Comparison of ENCODE assay signal across 10 cellular contexts in genomic region chr3:36892457-36893136, GRCh38. TPM values are rescaled to one million over a fixed set of nuclear protein-coding genes. Genes with fewer than 3 reads are reported as not detected.
DNase-seq lines count a peak whose midpoint lies in the region; ATAC-seq, FAIRE-seq and TF ChIP-seq lines count a peak whose summit lies in the region.
"Had no signal": no experiment of that assay in that cellular context is flagged by ENCODE, and none has a peak within 500 bp of the region (broad histone marks: within the 10 kb centered on the region; RNA-seq: fewer than 3 reads in every experiment).

No MANE protein-coding gene starts in this region.

- DNase-seq in CD4-positive, alpha-beta T cell = no peak
- DNase-seq in LNCaP clone FGC (ENCODE audit: low read depth) (peak; percentile 58), K562 (ENCODE audit: extremely low read depth in 1 of 4, low spot score in 3 of 4) (no peak), natural killer cell (no peak), HFFc6 (no peak), midbrain (lab: John Stamatoyannopoulos, UW) (no peak)
- DNase-seq: NCI-H2081 treated with DMSO at 0.1 percent for 48 hours; stimulated activated CD8-positive, alpha-beta memory T cell treated with anti-CD3 and anti-CD28 coated beads, Interleukin-4, amount 100 ng/mL, for 48 hours had no signal

- FAIRE-seq in K562 (lab: Jason Lieb, UNC) = no peak

- intact Hi-C loops in CD4-positive, alpha-beta T cell (cut with DNase I, micrococcal nuclease) = loop anchor here in 1 of 2 experiments (1.0 to 5.0 kb wide), 2 partner anchors 16 to 65 kb away; no protein-coding TSS in a partner anchor
- intact Hi-C loops in K562 (cut with micrococcal nuclease) = no loop called here
- intact Hi-C loops in natural killer cell (cut with micrococcal nuclease) = no loop called here

- no peak for TF ChIP-seq POLR2A in K562 (conservative IDR thresholded peaks at IDR 0.05)

- H3K4me2 ChIP-seq in K562 (ENCODE audit: insufficient read depth, low read length) = no peak overlapping the region

- ATAC-seq in CD4-positive, alpha-beta T cell (ENCODE audit: poor library complexity) = no peak
- ATAC-seq in K562 (no peak), natural killer cell (no peak), HG03095 (IDR thresholded peaks at IDR 0.05; ENCODE audit: unreplicated experiment) (no peak)

- H3K27ac Mint-ChIP-seq in CD4-positive, alpha-beta T cell = peak overlapping the region; percentile 99
- H3K27ac Mint-ChIP-seq in natural killer cell = peak overlapping the region; percentile 81 to 93
- no peak overlapping the region for H3K27ac Mint-ChIP-seq in HFFc6
- H3K27ac Mint-ChIP-seq: activated T-helper 1 cell treated with anti-CD3 and anti-CD28 coated beads, Interleukin-12 subunit alpha, Interleukin-12 subunit beta, Interleukin-2, Interleukin-4 antibody, amounts not matched to agents 30 ng/mL and 10 ng/mL and 1 ng/mL, durations not matched to agents 14 hours and 24 hours and 36 hours had no signal

- no peaks in the 10 kb centered on the region for H3K79me2 ChIP-seq in K562 (ENCODE audit: control insufficient read depth, insufficient read depth, low read length)

- in situ Hi-C loops in K562 (cut with MboI) = no loop called here

- H3K4me1 ChIP-seq in K562 (replicated peaks in 1 of 2; ENCODE audit: control insufficient read depth in 2 of 2, insufficient read depth in 2 of 2, low read length in 2 of 2) = peaks cover 0 to 9% of the 10 kb centered on the region in 2 experiments; a peak in 2 of 5 replicates

- H3K27me3 Mint-ChIP-seq in CD4-positive, alpha-beta T cell = no peaks in the 10 kb centered on the region
- no peaks in the 10 kb centered on the region for H3K27me3 Mint-ChIP-seq in natural killer cell (ENCODE audit: low read depth in 2 of 2)
- H3K27me3 Mint-ChIP-seq in HFFc6 (ENCODE audit: insufficient read depth) = peaks cover 6% of the 10 kb centered on the region; the same call in 1 of the 2 replicates

- H3K27ac ChIP-seq in CD4-positive, alpha-beta T cell (ENCODE audit: low read depth, low read length) = peak overlapping the region; percentile 65
- H3K27ac ChIP-seq in K562 (ENCODE audit: extremely low read depth, low read depth, low read length) = no peak overlapping the region; the same call in 2 of the 3 replicates

- TF ChIP-seq RAD21 in K562 (CRISPR knock-in tag; conservative IDR thresholded peaks at IDR 0.05 in 1 of 2, IDR thresholded peaks at IDR 0.05 in 1 of 2) = no peak

- H3K4me3 ChIP-seq in LNCaP clone FGC (ENCODE audit: low read depth, low read length) (no peak overlapping the region), K562 (no peak overlapping the region)

- CTCF ChIA-PET in CD4-positive, alpha-beta T cell (lab: Charles Lee) = interaction anchor here (1.0 to 1.4 kb wide), 4 partner anchors 10 to 66 kb away, joined by 3 to 8 read pairs (median 3); no protein-coding TSS in a partner anchor
- CTCF ChIA-PET in K562 (lab: Yijun Ruan, JAX; ENCODE audit: low intra/inter-chr PET ratio) = no interaction called here

- peak overlapping the region; percentile 76 for H2AFZ ChIP-seq in K562 (ENCODE audit: low read depth, low read length)

- H3K9me3 ChIP-seq in CD4-positive, alpha-beta T cell (ENCODE audit: control insufficient read depth, low read length) = no peaks in the 10 kb centered on the region
- H3K9me3 ChIP-seq in K562 (replicated peaks; ENCODE audit: control insufficient read depth, insufficient read depth, low read depth, low read length) = no peaks in the 10 kb centered on the region

- no peak overlapping the region for H3K9ac ChIP-seq in K562 (ENCODE audit: insufficient read depth in 1 of 2, low read depth in 2 of 2, low read length in 2 of 2)

- H3K9me3 Mint-ChIP-seq in CD4-positive, alpha-beta T cell = no peaks in the 10 kb centered on the region
- H3K9me3 Mint-ChIP-seq in natural killer cell (no peaks in the 10 kb centered on the region), HFFc6 (no peaks in the 10 kb centered on the region)
- H3K9me3 Mint-ChIP-seq: activated T-helper 1 cell treated with anti-CD3 and anti-CD28 coated beads, Interleukin-12 subunit alpha, Interleukin-12 subunit beta, Interleukin-2, Interleukin-4 antibody, amounts not matched to agents 30 ng/mL and 10 ng/mL and 1 ng/mL, durations not matched to agents 14 hours and 24 hours and 36 hours had no signal

- BruUV-seq in K562 (replicated peaks; lab: Mats Ljungman, UMichigan) = no TSS peak

- no peak for TF ChIP-seq CTCF in CD4-positive, alpha-beta T cell (IDR thresholded peaks at IDR 0.05)
- no peak for TF ChIP-seq CTCF in LNCaP clone FGC (IDR thresholded peaks at IDR 0.05; ENCODE audit: control insufficient read depth, extremely low read depth, insufficient read depth)
- TF ChIP-seq CTCF in K562 (IDR thresholded peaks at IDR 0.05 in 2 of 3, conservative IDR thresholded peaks at IDR 0.05 in 1 of 3; ENCODE audit: insufficient read depth in 2 of 3, low read depth in 1 of 3, low read length in 3 of 3) = no peak
- no peak for TF ChIP-seq CTCF in natural killer cell (IDR thresholded peaks at IDR 0.05)
- TF ChIP-seq CTCF in HFFc6 (IDR thresholded peaks at IDR 0.05) = no peak

- POLR2A ChIA-PET in CD4-positive, alpha-beta T cell (lab: Charles Lee) = interaction anchor here (1.0 to 8.9 kb wide), 6 partner anchors 14 to 100 kb away, joined by 3 to 53 read pairs (median 12); partner anchors contain the start of genes EPM2AIP1, MLH1 and TRANK1
- POLR2A ChIA-PET in K562 (lab: Yijun Ruan, JAX) = interaction anchor here (0.6 to 2.8 kb wide), 4 partner anchors 12 to 96 kb away, joined by 3 to 12 read pairs (median 4); no protein-coding TSS in a partner anchor

- peaks cover 72% of the 10 kb centered on the region for H3K4me1 Mint-ChIP-seq in CD4-positive, alpha-beta T cell (ENCODE audit: low read depth)
- H3K4me1 Mint-ChIP-seq in natural killer cell = peaks cover 53 to 54% of the 10 kb centered on the region in 2 donors
- H3K4me1 Mint-ChIP-seq in HFFc6 (ENCODE audit: low read depth) = no peaks in the 10 kb centered on the region

- H3K27me3 ChIP-seq in CD4-positive, alpha-beta T cell (ENCODE audit: control insufficient read depth, insufficient read depth, low read length) = no peaks in the 10 kb centered on the region
- H3K27me3 ChIP-seq in K562 (ENCODE audit: control insufficient read depth in 2 of 2, insufficient read depth in 2 of 2, low read length in 2 of 2) = no peaks in the 10 kb centered on the region

- 72% methylated on average over 12 of the region's 12 CpGs for WGBS in K562 (ENCODE audit: insufficient coverage, low coverage, missing lambda C conversion rate)

- peak overlapping the region; percentile 68 for H3K4me3 Mint-ChIP-seq in CD4-positive, alpha-beta T cell
- no peak overlapping the region for H3K4me3 Mint-ChIP-seq in natural killer cell
- H3K4me3 Mint-ChIP-seq in HFFc6 = no peak overlapping the region
- H3K4me3 Mint-ChIP-seq: activated T-helper 1 cell treated with anti-CD3 and anti-CD28 coated beads, Interleukin-12 subunit alpha, Interleukin-12 subunit beta, Interleukin-2, Interleukin-4 antibody, amounts not matched to agents 30 ng/mL and 10 ng/mL and 1 ng/mL, durations not matched to agents 14 hours and 24 hours and 36 hours had no signal

- H4K20me1 ChIP-seq in K562 (replicated peaks; ENCODE audit: control insufficient read depth, insufficient read depth, low read length) = no peaks in the 10 kb centered on the region

- H3K36me3 Mint-ChIP-seq in CD4-positive, alpha-beta T cell (ENCODE audit: low read depth) = peaks cover 100% of the 10 kb centered on the region
- H3K36me3 Mint-ChIP-seq in natural killer cell (peaks cover 41% of the 10 kb centered on the region), HFFc6 (ENCODE audit: low read depth) (no peaks in the 10 kb centered on the region)

- H3K36me3 ChIP-seq in K562 (ENCODE audit: control insufficient read depth, insufficient read depth, low read length) = no peaks in the 10 kb centered on the region

- TF ChIP-seq EP300 in K562 (IDR thresholded peaks at IDR 0.05; ENCODE audit: low read length) = no peak

- no peaks in the 10 kb centered on the region for H3K9me1 ChIP-seq in K562 (ENCODE audit: control insufficient read depth, insufficient read depth, low read length)

TF ChIP-seq in K562, 482 proteins besides CTCF, POLR2A, EP300 and RAD21:
- no peak for TF ChIP-seq CBX8 (IDR thresholded peaks at IDR 0.05; ENCODE audit: borderline replicate concordance, extremely low read depth, low read depth, low read length, poor library complexity, severe bottlenecking)
- no peak for TF ChIP-seq CGGBP1 (CRISPR knock-in tag; IDR thresholded peaks at IDR 0.05)
- TF ChIP-seq MAFK (IDR thresholded peaks at IDR 0.05; ENCODE audit: low read length) = peak; percentile 98
- TF ChIP-seq MAFG (tag; conservative IDR thresholded peaks at IDR 0.05) = peak; percentile 94
- TF ChIP-seq ZNF316 (IDR thresholded peaks at IDR 0.05) = peak; percentile 96
- peak; percentile 99 for TF ChIP-seq MAFF (IDR thresholded peaks at IDR 0.05; ENCODE audit: low read length)
- peak; percentile 95 for TF ChIP-seq C11orf30 (IDR thresholded peaks at IDR 0.05; ENCODE audit: low read depth)

RNA-seq across cellular contexts. Expression of gene TRANK1, which starts 52.3 kb away (rescaled TPM):
- 10 to 100 TPM; 39.2 to 44.8 TPM for total RNA-seq in CD4-positive, alpha-beta T cell
- total RNA-seq in K562 (2011; cell fraction: chromatin; rRNA removed; ENCODE audit: low replicate concordance) = 7.4 and 9.9 TPM in 2 replicates
- 3.3 and 10.8 TPM in 2 replicates for total RNA-seq in K562 (2011; cell fraction: nucleolus; rRNA removed)
- 2.7 and 3.0 TPM in 2 replicates for total RNA-seq in K562 (2011; cell fraction: nucleoplasm; rRNA removed)
- total RNA-seq in K562 (2014; rRNA removed) (2.0 and 2.5 TPM in 2 replicates), K562 (2014; rRNA removed; fragmentation: Illumina TruSeq; extraction: Trizol) (2.6 and 2.7 TPM in 2 replicates), K562 (2015; rRNA removed; fragmentation: Illumina TruSeq; extraction: Trizol) (3.8 and 4.8 TPM in 2 replicates), K562 (2021) (3.9 and 5.3 TPM in 2 replicates), natural killer cell (100 to 1,000 TPM; 105 to 158 (median 139) TPM)
- polyA plus RNA-seq in K562 (2011; rRNA removed) (4.1 and 10.6 TPM in 2 replicates), K562 (2014; fragmentation: Illumina TruSeq; extraction: Trizol) (2.1 TPM in 2 replicates), K562 (2014; fragmentation: Nextera tagmentation; extraction: Ambion mirVana) (under 1 TPM; 0.41 to 0.49 TPM), K562 (2014; rRNA removed) (1.3 and 1.8 TPM in 2 replicates)
- 2.8 and 8.1 TPM in 2 replicates for polyA plus RNA-seq in K562 (2011; cell fraction: cytosol; rRNA removed)
- 8.2 and 15.6 TPM in 2 replicates for polyA plus RNA-seq in K562 (2011; cell fraction: nucleus; rRNA removed)
- polyA plus RNA-seq in K562 (2012) = 6.2 and 9.6 TPM in 2 replicates
- polyA minus RNA-seq in K562 (2011; rRNA and poly(A)+ RNA removed) = 11.5 and 31.8 TPM in 2 replicates
- 6.2 and 17.5 TPM in 2 replicates for polyA minus RNA-seq in K562 (2011; cell fraction: cytosol; rRNA and poly(A)+ RNA removed)
- 7.0 and 17.7 TPM in 2 replicates for polyA minus RNA-seq in K562 (2011; cell fraction: nucleus; rRNA and poly(A)+ RNA removed)
- 1 to 10 TPM in 5 of 6 experiments, under 1 TPM in 1; 1.00 to 3.0 (median 1.4) TPM for total RNA-seq in HFFc6 (2021; fragmentation: NEBNext Ultra II Directional; extraction: Animal tissue kit (Norgen Biotek cat#: 25700))
